In the genomic region with DNA sequence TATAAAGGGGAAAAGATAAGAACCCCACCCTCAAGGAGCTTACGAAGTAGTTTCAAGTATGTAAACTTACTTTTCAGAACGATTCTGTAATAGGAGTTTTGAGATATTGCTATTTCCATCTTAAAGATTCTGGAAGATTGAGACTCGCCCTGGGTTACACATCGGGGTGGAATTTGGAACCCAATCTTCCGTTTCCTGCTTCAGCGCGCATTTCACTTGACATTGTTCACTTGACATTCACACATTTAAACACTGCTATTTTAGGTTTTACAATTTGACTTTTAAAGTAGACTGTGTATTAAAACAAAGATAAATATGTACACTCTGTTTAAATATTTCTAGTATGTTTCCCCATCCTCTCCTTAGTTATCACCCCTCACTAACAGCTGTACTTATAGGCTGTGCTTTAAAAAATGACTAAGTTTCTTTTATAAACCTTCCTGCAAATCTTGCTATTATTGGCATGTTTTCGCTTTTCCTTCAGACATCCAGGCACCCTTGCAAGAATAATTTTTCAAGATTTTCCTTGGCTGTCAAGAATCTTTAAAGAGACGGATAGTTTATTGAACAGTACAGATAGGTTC, we compare ENCODE assay signal across 2 cellular contexts. TPM values are rescaled to one million over a fixed set of nuclear protein-coding genes. Genes with fewer than 3 reads are reported as not detected.
"Had no signal": no experiment of that assay in that cellular context is flagged by ENCODE, and none has a peak within 500 bp of the region (broad histone marks: within the 10 kb centered on the region; RNA-seq: fewer than 3 reads in every experiment).

No MANE protein-coding gene starts in this region.

RNA-seq across cellular contexts. Expression of a gene that starts 22.2 kb away (rescaled TPM):
- total RNA-seq: mesothelial cell of epicardium had no signal
- polyA plus RNA-seq: keratinocyte had no signal
